25 cellular contexts compared by ENCODE assay signal in genomic region chr18:70500748-70501147, GRCh38.
"Had no signal": no experiment of that assay in that cellular context is flagged by ENCODE, and none has a peak within 500 bp of the region (broad histone marks: within the 10 kb centered on the region; RNA-seq: fewer than 3 reads in every experiment).

No MANE protein-coding gene starts in this region.

- H3K36me3 ChIP-seq: colonic mucosa, esophagus squamous epithelium, heart right ventricle, left lung, lower lobe of right lung had no signal

- H3K27me3 ChIP-seq: colonic mucosa, esophagus squamous epithelium had no signal

- H3K4me3 ChIP-seq: colonic mucosa, esophagus squamous epithelium, heart right ventricle, left lung, lower lobe of right lung, mucosa of descending colon had no signal

- DNase-seq: colonic mucosa; cortex of kidney; effector CD8-positive, alpha-beta T cell; effector memory CD8-positive, alpha-beta T cell; endodermal cell; erythroblast; esophagus squamous epithelium; foreskin fibroblast; foreskin melanocyte; glutamatergic neuron; head of caudate nucleus; heart right ventricle; hippocampal formation; left cardiac atrium; left lung; left ventricle myocardium superior; lower lobe of right lung; mesenchymal stem cell; mucosa of descending colon; naive B cell had no signal

- H3K4me1 ChIP-seq: colonic mucosa, esophagus squamous epithelium, heart right ventricle, left lung, lower lobe of right lung had no signal

- ATAC-seq: effector memory CD8-positive, alpha-beta T cell; esophagus mucosa; heart right ventricle; left cardiac atrium; left lung; left ventricle myocardium superior; lower lobe of right lung; mucosa of descending colon had no signal

- H3K27ac ChIP-seq: colonic mucosa, epithelial cell of prostate, esophagus squamous epithelium, heart right ventricle, left lung, lower lobe of right lung had no signal

- FAIRE-seq: endometrium, islet of Langerhans, keratinocyte had no signal

- H3K9me3 ChIP-seq: colonic mucosa, esophagus squamous epithelium, heart right ventricle, left lung, lower lobe of right lung, mucosa of descending colon had no signal
